Comparison of ENCODE assay signal across 9 cellular contexts in genomic region chr1:228058981-228059535, GRCh38. TPM values are rescaled to one million over a fixed set of nuclear protein-coding genes. Genes with fewer than 3 reads are reported as not detected.
DNase-seq lines count a peak whose midpoint lies in the region; ATAC-seq lines count a peak whose summit lies in the region.
"Had no signal": no experiment of that assay in that cellular context is flagged by ENCODE, and none has a peak within 500 bp of the region (broad histone marks: within the 10 kb centered on the region; RNA-seq: fewer than 3 reads in every experiment).

No MANE protein-coding gene starts in this region.

- DNase-seq in CD8-positive, alpha-beta memory T cell: peak; percentile 49 to 77 (median 70)
- DNase-seq in NCI-H69 (lab: John Stamatoyannopoulos, UW): peak; percentile 65
- DNase-seq in central memory CD8-positive, alpha-beta T cell (ENCODE audit: low spot score in 2 of 2): peak; percentile 43 to 56
- DNase-seq in neuronal stem cell (ENCODE audit: low spot score): no peak
- DNase-seq in epidermal melanocyte (ENCODE audit: insufficient read length, low spot score): no peak
- DNase-seq in SW 1271 (lab: John Stamatoyannopoulos, UW): no peak
- DNase-seq in NCI-H2196 (lab: John Stamatoyannopoulos, UW; ENCODE audit: unreplicated experiment): no peak
- DNase-seq in kidney tubule cell (ENCODE audit: low spot score): no peak

- no peak overlapping the region for H4K91ac ChIP-seq in neuronal stem cell (ENCODE audit: low read depth, low read length, poor library complexity)

- ATAC-seq in central memory CD8-positive, alpha-beta T cell (replicated peaks; ENCODE audit: extremely low read depth, poor library complexity, severe bottlenecking): peak; percentile 90

- H3K4me3 ChIP-seq in CD8-positive, alpha-beta memory T cell (ENCODE audit: low read length): peak overlapping the region; percentile 50
- H3K4me3 ChIP-seq in neuronal stem cell (ENCODE audit: low read length in 2 of 2): peak overlapping the region in 1 of 2 donors; percentile 31

- no peaks in the 10 kb centered on the region for H3K36me3 Mint-ChIP-seq in CD8-positive, alpha-beta memory T cell
- no peaks in the 10 kb centered on the region for H3K36me3 Mint-ChIP-seq in central memory CD8-positive, alpha-beta T cell (ENCODE audit: insufficient read depth)

- no peak overlapping the region for H3K4ac ChIP-seq in neuronal stem cell (ENCODE audit: low read length)

- peak overlapping the region; percentile 15 for H3K14ac ChIP-seq in neuronal stem cell (ENCODE audit: low read length)

- H3K27me3 Mint-ChIP-seq in CD8-positive, alpha-beta memory T cell: peaks cover 25 to 30% of the 10 kb centered on the region in 2 donors
- H3K27me3 Mint-ChIP-seq in central memory CD8-positive, alpha-beta T cell: peaks cover 22% of the 10 kb centered on the region

- peak overlapping the region; percentile 63 for H2BK12ac ChIP-seq in neuronal stem cell (ENCODE audit: low read length)

- no peak overlapping the region for H2BK15ac ChIP-seq in neuronal stem cell (ENCODE audit: low read length)

- H3K27me3 ChIP-seq in CD8-positive, alpha-beta memory T cell (ENCODE audit: insufficient read depth, low read length, poor library complexity, severe bottlenecking): peaks cover 45% of the 10 kb centered on the region
- H3K27me3 ChIP-seq in neuronal stem cell (ENCODE audit: control insufficient read depth in 3 of 3, insufficient read depth in 3 of 3, low read depth in 1 of 3, low read length in 3 of 3): peaks cover 7 to 81% (median 52%) of the 10 kb centered on the region in 3 experiments

- H3K36me3 ChIP-seq in CD8-positive, alpha-beta memory T cell (ENCODE audit: insufficient read depth, low read length): no peaks in the 10 kb centered on the region
- no peaks in the 10 kb centered on the region for H3K36me3 ChIP-seq in neuronal stem cell (replicated peaks in 1 of 2; ENCODE audit: control insufficient read depth in 2 of 2, insufficient read depth in 2 of 2, low read length in 2 of 2)

- H3K9me3 Mint-ChIP-seq in CD8-positive, alpha-beta memory T cell: peaks cover 0 to 2% (median 0%) of the 10 kb centered on the region in 5 donors
- H3K9me3 Mint-ChIP-seq in central memory CD8-positive, alpha-beta T cell: no peaks in the 10 kb centered on the region
- H3K9me3 Mint-ChIP-seq: T-helper 1 cell treated with Interleukin-12 subunit alpha and Interleukin-12 subunit beta and Interleukin-4 antibody, amounts not matched to agents 30 μg/mL and 1 μg/mL, for 36 hours had no signal

- no peak overlapping the region for H3K4me2 ChIP-seq in neuronal stem cell (ENCODE audit: insufficient read depth, low read length, poor library complexity, severe bottlenecking)

- peak overlapping the region; percentile 12 for H3K9ac ChIP-seq in neuronal stem cell (ENCODE audit: low read depth, low read length, poor library complexity)

- H3K18ac ChIP-seq in neuronal stem cell (ENCODE audit: low read length): no peak overlapping the region

- H3K23ac ChIP-seq in neuronal stem cell (ENCODE audit: low read depth, low read length, poor library complexity): peak overlapping the region; percentile 92

- no peak overlapping the region for H3K27ac ChIP-seq in CD8-positive, alpha-beta memory T cell (ENCODE audit: low read depth, low read length)
- no peak overlapping the region for H3K27ac ChIP-seq in neuronal stem cell (replicated peaks; ENCODE audit: low read length)

- peaks cover 2% of the 10 kb centered on the region for H3K79me1 ChIP-seq in neuronal stem cell (ENCODE audit: low read depth, low read length)

- POLR2A ChIA-PET in CD8-positive, alpha-beta memory T cell (lab: Charles Lee): interaction anchor here (0.8 kb wide), 1 partner anchor 47 kb away, joined by 3 read pairs; no protein-coding TSS in a partner anchor

- peak overlapping the region; percentile 13 to 82 (median 68) for H3K4me3 Mint-ChIP-seq in CD8-positive, alpha-beta memory T cell
- peak overlapping the region; percentile 58 for H3K4me3 Mint-ChIP-seq in central memory CD8-positive, alpha-beta T cell

- no peaks in the 10 kb centered on the region for H3K9me3 ChIP-seq in CD8-positive, alpha-beta memory T cell (ENCODE audit: low read length)
- H3K9me3 ChIP-seq in neuronal stem cell (replicated peaks in 1 of 2; ENCODE audit: control insufficient read depth in 2 of 2, insufficient read depth in 1 of 2, low read depth in 1 of 2, low read length in 2 of 2): peaks cover 8 to 12% of the 10 kb centered on the region in 2 donors

- H3K4me1 ChIP-seq in CD8-positive, alpha-beta memory T cell (ENCODE audit: insufficient read depth, low read length): peaks cover 23% of the 10 kb centered on the region
- H3K4me1 ChIP-seq in neuronal stem cell (ENCODE audit: control insufficient read depth in 2 of 2, insufficient read depth in 1 of 2, low read depth in 1 of 2, low read length in 2 of 2): peaks cover 0 to 3% of the 10 kb centered on the region in 2 donors

- no CpG with 5 or more reads among the region's 60 CpGs for WGBS in neuronal stem cell (ENCODE audit: extremely low coverage in 2 of 2, insufficient read length in 2 of 2, insufficient replicate concordance in 1 of 2), 2 donors

- H2AK5ac ChIP-seq in neuronal stem cell (ENCODE audit: low read depth, low read length): peak overlapping the region; percentile 69

- CTCF ChIA-PET in CD8-positive, alpha-beta memory T cell (lab: Charles Lee): no interaction called here

- peaks cover 6 to 19% (median 14%) of the 10 kb centered on the region in 3 donors for H3K4me1 Mint-ChIP-seq in CD8-positive, alpha-beta memory T cell
- peaks cover 11% of the 10 kb centered on the region for H3K4me1 Mint-ChIP-seq in central memory CD8-positive, alpha-beta T cell

- H2BK5ac ChIP-seq in neuronal stem cell (ENCODE audit: low read length): no peak overlapping the region

- peak overlapping the region; percentile 31 for H4K8ac ChIP-seq in neuronal stem cell (ENCODE audit: low read depth, low read length)

- peak overlapping the region in 4 of 8 donors; percentile 9 to 79 (median 69) for H3K27ac Mint-ChIP-seq in CD8-positive, alpha-beta memory T cell
- no peak overlapping the region for H3K27ac Mint-ChIP-seq in central memory CD8-positive, alpha-beta T cell (ENCODE audit: low read depth)
- H3K27ac Mint-ChIP-seq: T-helper 1 cell treated with Interleukin-12 subunit alpha and Interleukin-12 subunit beta and Interleukin-4 antibody, amounts not matched to agents 30 μg/mL and 1 μg/mL, for 36 hours had no signal

- peak overlapping the region; percentile 29 for H2AFZ ChIP-seq in neuronal stem cell (ENCODE audit: low read length)

- no peak overlapping the region for H2BK120ac ChIP-seq in neuronal stem cell (ENCODE audit: low read depth, low read length)

RNA-seq across cellular contexts. Expression of gene ARF1, which starts 23.4 kb away (rescaled TPM):
- total RNA-seq in CD8-positive, alpha-beta memory T cell: 100 to 1,000 TPM; 379 TPM
- polyA plus RNA-seq in CD8-positive, alpha-beta memory T cell: 569 TPM
- 267 TPM for polyA plus RNA-seq in neuronal stem cell (2013, experiment 1 of 2)
- polyA plus RNA-seq in neuronal stem cell (2013, experiment 2 of 2): 266 TPM

RNA-seq across cellular contexts. Expression of gene C1orf35, which starts 44.1 kb away (rescaled TPM):
- total RNA-seq in CD8-positive, alpha-beta memory T cell: 10 to 100 TPM; 28.7 to 29.2 TPM
- polyA plus RNA-seq in CD8-positive, alpha-beta memory T cell: 21.4 TPM
- polyA plus RNA-seq in neuronal stem cell (2013, experiment 1 of 2): 28.9 TPM
- polyA plus RNA-seq in neuronal stem cell (2013, experiment 2 of 2): 28.4 TPM

RNA-seq across cellular contexts. Expression of gene MRPL55, which starts 50.0 kb away (rescaled TPM):
- total RNA-seq in CD8-positive, alpha-beta memory T cell: 10 to 100 TPM; 70.0 to 71.8 TPM
- polyA plus RNA-seq in CD8-positive, alpha-beta memory T cell: 146 TPM
- polyA plus RNA-seq in neuronal stem cell (2013, experiment 1 of 2): 69.3 TPM
- 63.2 TPM for polyA plus RNA-seq in neuronal stem cell (2013, experiment 2 of 2)

RNA-seq across cellular contexts. Expression of gene WNT3A, which starts 52.3 kb away (rescaled TPM):
- not detected for total RNA-seq in CD8-positive, alpha-beta memory T cell
- not detected for polyA plus RNA-seq in CD8-positive, alpha-beta memory T cell
- 0.01 TPM for polyA plus RNA-seq in neuronal stem cell (2013, experiment 1 of 2)
- 0.01 TPM for polyA plus RNA-seq in neuronal stem cell (2013, experiment 2 of 2)

Comparison
In these comparisons a context has a peak if more than half of its experiments do, and no peak if none do; other contexts are left out.
1. DNase-seq: peak in CD8-positive, alpha-beta memory T cell (5 of 5), NCI-H69 (single experiment) and central memory CD8-positive, alpha-beta T cell (2 of 2); none in neuronal stem cell (single experiment), epidermal melanocyte (single experiment), SW 1271 (0 of 2), NCI-H2196 (single experiment) and kidney tubule cell (single experiment).